In genomic region chr12:95611676-95612309, GRCh38 we compare ENCODE assay signal across 1 cellular context.
TF ChIP-seq lines count a peak whose summit lies in the region.

No MANE protein-coding gene starts in this region.

TF ChIP-seq in HepG2, 621 proteins besides CTCF, POLR2A, EP300 and RAD21 (continued from another document):
- peak; percentile 76 for TF ChIP-seq ARID3A (IDR thresholded peaks at IDR 0.05; ENCODE audit: low read depth, low read length)
- TF ChIP-seq ZBTB40 (IDR thresholded peaks at IDR 0.05), result no peak
- no peak for TF ChIP-seq ZBTB40 (CRISPR knock-in tag; IDR thresholded peaks at IDR 0.05)
- 0 out of 2 replicates have a peak, but pooled peaks have one; percentile 20 for TF ChIP-seq MIXL1 (CRISPR knock-in tag; IDR thresholded peaks at IDR 0.05)
- TF ChIP-seq HNF4G (IDR thresholded peaks at IDR 0.05; ENCODE audit: borderline replicate concordance, low read depth, low read length), result no peak
- no peak for TF ChIP-seq HNF4G (CRISPR knock-in tag; IDR thresholded peaks at IDR 0.05; ENCODE audit: borderline replicate concordance, low read depth)
- TF ChIP-seq ZNF792 (CRISPR knock-in tag; IDR thresholded peaks at IDR 0.05), result no peak
- peak; percentile 18; the same call in 1 of the 2 replicates for TF ChIP-seq HMG20A (CRISPR knock-in tag; IDR thresholded peaks at IDR 0.05; ENCODE audit: borderline replicate concordance)
- TF ChIP-seq DBP (CRISPR knock-in tag; IDR thresholded peaks at IDR 0.05; ENCODE audit: not compliant biosample characterization), result no peak
- no peak for TF ChIP-seq SMYD3 (CRISPR knock-in tag; IDR thresholded peaks at IDR 0.05)
- TF ChIP-seq ZFX (CRISPR knock-in tag; IDR thresholded peaks at IDR 0.05; ENCODE audit: low read depth), result no peak
- TF ChIP-seq SNAPC2 (CRISPR knock-in tag; IDR thresholded peaks at IDR 0.05), result 0 out of 2 replicates have a peak, but pooled peaks have one; percentile 25
- TF ChIP-seq SOX5 (CRISPR knock-in tag; IDR thresholded peaks at IDR 0.05; ENCODE audit: borderline replicate concordance), result peak; percentile 68
- no peak for TF ChIP-seq ZBTB25 (CRISPR knock-in tag; IDR thresholded peaks at IDR 0.05)
- TF ChIP-seq CEBPG (CRISPR knock-in tag; IDR thresholded peaks at IDR 0.05), result 0 out of 2 replicates have a peak, but pooled peaks have one; percentile 27
- no peak for TF ChIP-seq PRPF4 (IDR thresholded peaks at IDR 0.05; ENCODE audit: low read depth, low read length, poor library complexity, severe bottlenecking)
- no peak for TF ChIP-seq ZNF274 (CRISPR knock-in tag; IDR thresholded peaks at IDR 0.05)
- no peak for TF ChIP-seq ZNF670 (CRISPR knock-in tag; IDR thresholded peaks at IDR 0.05; ENCODE audit: borderline replicate concordance)
- TF ChIP-seq ARID5B (CRISPR knock-in tag; IDR thresholded peaks at IDR 0.05), result peak; percentile 54
- TF ChIP-seq TEAD3 (CRISPR knock-in tag; optimal IDR thresholded peaks at IDR 0.05; ENCODE audit: borderline replicate concordance), result peak; percentile 38
- no peak for TF ChIP-seq ARID2 (CRISPR knock-in tag; IDR thresholded peaks at IDR 0.05; ENCODE audit: borderline replicate concordance)
